ENCODE assay signal across 1 cellular context in genomic region chr14:77097689-77098469, GRCh38.
TF ChIP-seq lines count a peak whose summit lies in the region.

CIPC (plus strand) TSS chr14:77098258; CDS start chr14:77105709, 7,451 bp downstream.

TF ChIP-seq in HepG2, 621 proteins besides CTCF, POLR2A, EP300 and RAD21 (continued from another document and continues in another):
- 0 out of 2 replicates have a peak, but pooled peaks have one; percentile 56 for TF ChIP-seq PCBP1 (IDR thresholded peaks at IDR 0.05; ENCODE audit: borderline replicate concordance, low read depth, low read length)
- TF ChIP-seq STAG1 (CRISPR knock-in tag; IDR thresholded peaks at IDR 0.05), result no peak
- peak; percentile 84; the same call in 1 of the 2 replicates for TF ChIP-seq ZFP91 (CRISPR knock-in tag; IDR thresholded peaks at IDR 0.05; ENCODE audit: borderline replicate concordance)
- TF ChIP-seq MAZ (IDR thresholded peaks at IDR 0.05; ENCODE audit: borderline replicate concordance, low read depth, low read length), result peak; percentile 87
- TF ChIP-seq MAZ (CRISPR knock-in tag; IDR thresholded peaks at IDR 0.05; ENCODE audit: low read depth), result peak; percentile 90
- no peak for TF ChIP-seq MBNL3 (CRISPR knock-in tag; conservative IDR thresholded peaks at IDR 0.05)
- peak; percentile 62; the same call in 1 of the 2 replicates for TF ChIP-seq ZNF691 (CRISPR knock-in tag; IDR thresholded peaks at IDR 0.05; ENCODE audit: borderline replicate concordance, low read depth)
- no peak for TF ChIP-seq ZNF17 (CRISPR knock-in tag; IDR thresholded peaks at IDR 0.05)
- TF ChIP-seq TEAD2 (CRISPR knock-in tag; IDR thresholded peaks at IDR 0.05), result no peak
- TF ChIP-seq SP140L (CRISPR knock-in tag; IDR thresholded peaks at IDR 0.05; ENCODE audit: borderline replicate concordance), result no peak; the same call in 1 of the 2 replicates
- no peak for TF ChIP-seq ZNF460 (CRISPR knock-in tag; IDR thresholded peaks at IDR 0.05; ENCODE audit: borderline replicate concordance)
- TF ChIP-seq ATF2 (CRISPR knock-in tag; IDR thresholded peaks at IDR 0.05), result peak; percentile 30; the same call in 1 of the 2 replicates
- no peak for TF ChIP-seq ZNF335 (CRISPR knock-in tag; IDR thresholded peaks at IDR 0.05)
- TF ChIP-seq SNAPC2 (CRISPR knock-in tag; IDR thresholded peaks at IDR 0.05), result 0 out of 2 replicates have a peak, but pooled peaks have one; percentile 12
- TF ChIP-seq SSRP1 (CRISPR knock-in tag; IDR thresholded peaks at IDR 0.05), result no peak
- no peak for TF ChIP-seq ZNF234 (CRISPR knock-in tag; conservative IDR thresholded peaks at IDR 0.05)
- 0 out of 2 replicates have a peak, but pooled peaks have one; percentile 43 for TF ChIP-seq DNMT3B (CRISPR knock-in tag; conservative IDR thresholded peaks at IDR 0.05)
- peak; percentile 77; the same call in 1 of the 2 replicates for TF ChIP-seq IRF9 (CRISPR knock-in tag; IDR thresholded peaks at IDR 0.05; ENCODE audit: borderline replicate concordance)
- no peak for TF ChIP-seq DDIT3 (CRISPR knock-in tag; IDR thresholded peaks at IDR 0.05)
- no peak; the same call in 1 of the 2 replicates for TF ChIP-seq ZBTB8A (CRISPR knock-in tag; IDR thresholded peaks at IDR 0.05; ENCODE audit: borderline replicate concordance, low read depth)
- peak; percentile 49; the same call in 1 of the 2 replicates for TF ChIP-seq POGK (CRISPR knock-in tag; conservative IDR thresholded peaks at IDR 0.05)
- peak; percentile 81 for TF ChIP-seq RFX3 (CRISPR knock-in tag; IDR thresholded peaks at IDR 0.05)
- no peak for TF ChIP-seq TBL1XR1 (IDR thresholded peaks at IDR 0.05; ENCODE audit: borderline replicate concordance, low read length, partially characterized antibody)
- TF ChIP-seq ZBTB46 (CRISPR knock-in tag; IDR thresholded peaks at IDR 0.05; ENCODE audit: borderline replicate concordance), result no peak
- TF ChIP-seq FOXA1 (IDR thresholded peaks at IDR 0.05), result no peak
- TF ChIP-seq FOXA1 (CRISPR knock-in tag; IDR thresholded peaks at IDR 0.05), result 0 out of 2 replicates have a peak, but pooled peaks have one; percentile 5
- peak; percentile 83 for TF ChIP-seq PHF20 (CRISPR knock-in tag; IDR thresholded peaks at IDR 0.05)
- TF ChIP-seq MLX (CRISPR knock-in tag; IDR thresholded peaks at IDR 0.05), result peak; percentile 51; the same call in 1 of the 2 replicates
- no peak for TF ChIP-seq FOXM1 (CRISPR knock-in tag; IDR thresholded peaks at IDR 0.05)
- 0 out of 2 replicates have a peak, but pooled peaks have one; percentile 14 for TF ChIP-seq HIC2 (CRISPR knock-in tag; IDR thresholded peaks at IDR 0.05; ENCODE audit: low read depth)
- TF ChIP-seq ZNF547 (CRISPR knock-in tag; IDR thresholded peaks at IDR 0.05), result peak; percentile 49
- no peak for TF ChIP-seq MTA3 (CRISPR knock-in tag; IDR thresholded peaks at IDR 0.05)
- TF ChIP-seq ZNF337 (CRISPR knock-in tag; IDR thresholded peaks at IDR 0.05; ENCODE audit: borderline replicate concordance, low read depth), result no peak
- no peak for TF ChIP-seq GLMP (CRISPR knock-in tag; IDR thresholded peaks at IDR 0.05; ENCODE audit: borderline replicate concordance)
- no peak for TF ChIP-seq HMGA1 (CRISPR knock-in tag; conservative IDR thresholded peaks at IDR 0.05)
- no peak; the same call in 1 of the 2 replicates for TF ChIP-seq SAP130 (CRISPR knock-in tag; IDR thresholded peaks at IDR 0.05; ENCODE audit: low read depth)
- no peak for TF ChIP-seq ZNF772 (CRISPR knock-in tag; IDR thresholded peaks at IDR 0.05)
- TF ChIP-seq HMG20B (CRISPR knock-in tag; conservative IDR thresholded peaks at IDR 0.05), result no peak
- TF ChIP-seq BRD4 (CRISPR knock-in tag; IDR thresholded peaks at IDR 0.05), result peak; percentile 57
- TF ChIP-seq XRCC5 (optimal IDR thresholded peaks at IDR 0.05; ENCODE audit: low read length), result peak; percentile 73
- TF ChIP-seq LRRFIP1 (CRISPR knock-in tag; conservative IDR thresholded peaks at IDR 0.05), result no peak
- TF ChIP-seq TGIF2 (CRISPR knock-in tag; IDR thresholded peaks at IDR 0.05), result no peak; the same call in 1 of the 2 replicates
- no peak; the same call in 1 of the 2 replicates for TF ChIP-seq ZSCAN25 (CRISPR knock-in tag; IDR thresholded peaks at IDR 0.05)
- 0 out of 2 replicates have a peak, but pooled peaks have one; percentile 4 for TF ChIP-seq FOXK2 (IDR thresholded peaks at IDR 0.05)
- TF ChIP-seq ZNF597 (CRISPR knock-in tag; IDR thresholded peaks at IDR 0.05), result no peak
- peak; percentile 96 for TF ChIP-seq GABPB1 (CRISPR knock-in tag; IDR thresholded peaks at IDR 0.05)
- TF ChIP-seq MEIS1 (CRISPR knock-in tag; IDR thresholded peaks at IDR 0.05; ENCODE audit: borderline replicate concordance), result peak; percentile 78
- no peak; the same call in 1 of the 2 replicates for TF ChIP-seq ZNF256 (CRISPR knock-in tag; conservative IDR thresholded peaks at IDR 0.05)
- no peak for TF ChIP-seq ZNF614 (CRISPR knock-in tag; IDR thresholded peaks at IDR 0.05; ENCODE audit: borderline replicate concordance)
- no peak for TF ChIP-seq ZNF12 (CRISPR knock-in tag; IDR thresholded peaks at IDR 0.05)
- TF ChIP-seq DR1 (CRISPR knock-in tag; IDR thresholded peaks at IDR 0.05), result peak; percentile 67
- no peak for TF ChIP-seq HES4 (CRISPR knock-in tag; IDR thresholded peaks at IDR 0.05; ENCODE audit: borderline replicate concordance)
- TF ChIP-seq JUND (CRISPR knock-in tag; IDR thresholded peaks at IDR 0.05), result no peak
- no peak for TF ChIP-seq EED (CRISPR knock-in tag; IDR thresholded peaks at IDR 0.05)
